Comparison of ENCODE assay signal across 8 cellular contexts in genomic region chr9:98248737-98249474, GRCh38. TPM values are rescaled to one million over a fixed set of nuclear protein-coding genes. Genes with fewer than 3 reads are reported as not detected.
DNase-seq lines count a peak whose midpoint lies in the region; ATAC-seq and TF ChIP-seq lines count a peak whose summit lies in the region.

No MANE protein-coding gene starts in this region.

- peak overlapping the region; percentile 24 for H3K27ac Mint-ChIP-seq in T-helper 2 cell treated with Interferon-gamma antibody and Interleukin-4, amounts not matched to agents 5 μg/mL and 100 μg/mL, for 36 hours

- H3K4me3 ChIP-seq in fibroblast of villous mesenchyme (ENCODE audit: low read depth, low read length) (no peak overlapping the region), skeletal muscle cell (ENCODE audit: low read depth, low read length) (no peak overlapping the region)

- H3K27me3 Mint-ChIP-seq in T-helper 2 cell treated with Interferon-gamma antibody and Interleukin-4, amounts not matched to agents 5 μg/mL and 100 μg/mL, for 36 hours (ENCODE audit: low read depth) = peaks cover under 1% of the 10 kb centered on the region

- peak; percentile 94 for DNase-seq in H4 (ENCODE audit: low spot score)
- DNase-seq in T-helper 2 cell treated with Interferon-gamma antibody and Interleukin-4, amounts not matched to agents 5 μg/mL and 100 μg/mL, for 36 hours (ENCODE audit: low spot score) = no peak
- peak; percentile 100 for DNase-seq in fibroblast of villous mesenchyme (ENCODE audit: low read depth)
- peak; percentile 96 for DNase-seq in skeletal muscle cell (ENCODE audit: low read depth)
- no peak for DNase-seq in NCI-H187 treated with DMSO at 0.1 percent for 48 hours (lab: John Stamatoyannopoulos, UW)
- DNase-seq in RPMI8226 = no peak
- DNase-seq in iPS-NIHi7 (ENCODE audit: extremely low spot score) = no peak

- H3K9me3 Mint-ChIP-seq in T-helper 2 cell treated with Interferon-gamma antibody and Interleukin-4, amounts not matched to agents 5 μg/mL and 100 μg/mL, for 36 hours = no peaks in the 10 kb centered on the region

- TF ChIP-seq CTCF in fibroblast of villous mesenchyme (IDR thresholded peaks at IDR 0.05; ENCODE audit: insufficient read depth, low read depth, low read length) = no peak

- ATAC-seq in GM21447 (IDR thresholded peaks at IDR 0.05; ENCODE audit: unreplicated experiment) = no peak

- peaks cover 6% of the 10 kb centered on the region for H3K36me3 Mint-ChIP-seq in T-helper 2 cell treated with Interferon-gamma antibody and Interleukin-4, amounts not matched to agents 5 μg/mL and 100 μg/mL, for 36 hours (ENCODE audit: low read depth)

- H3K4me3 Mint-ChIP-seq in T-helper 2 cell treated with Interferon-gamma antibody and Interleukin-4, amounts not matched to agents 5 μg/mL and 100 μg/mL, for 36 hours = no peak overlapping the region

- H3K4me1 Mint-ChIP-seq in T-helper 2 cell treated with Interferon-gamma antibody and Interleukin-4, amounts not matched to agents 5 μg/mL and 100 μg/mL, for 36 hours (ENCODE audit: low read depth) = peaks cover 17% of the 10 kb centered on the region

RNA-seq across cellular contexts. Expression of gene TBC1D2, which starts 6.5 kb away (rescaled TPM):
- total RNA-seq in H4 (2014; rRNA removed; shearing (Covaris generic)) = 6.0 and 9.0 TPM in 2 replicates
- 56.4 and 78.6 TPM in 2 replicates for total RNA-seq in fibroblast of villous mesenchyme

RNA-seq across cellular contexts. Expression of gene CORO2A, which starts 56.5 kb away (rescaled TPM):
- total RNA-seq in H4 (2014; rRNA removed; shearing (Covaris generic)) = 2.1 and 3.0 TPM in 2 replicates
- 0.32 and 2.2 TPM in 2 replicates for total RNA-seq in fibroblast of villous mesenchyme

Comparison
In these comparisons a context has a peak if more than half of its experiments do, and no peak if none do; other contexts are left out.
1. DNase-seq: peak in H4 (single experiment), fibroblast of villous mesenchyme (single experiment) and skeletal muscle cell (single experiment); none in T-helper 2 cell treated with Interferon-gamma antibody and Interleukin-4, amounts not matched to agents 5 μg/mL and 100 μg/mL, for 36 hours (single experiment), NCI-H187 treated with DMSO at 0.1 percent for 48 hours (single experiment), RPMI8226 (single experiment) and iPS-NIHi7 (single experiment).